Comparison of ENCODE assay signal across 14 cellular contexts in the genomic region with DNA sequence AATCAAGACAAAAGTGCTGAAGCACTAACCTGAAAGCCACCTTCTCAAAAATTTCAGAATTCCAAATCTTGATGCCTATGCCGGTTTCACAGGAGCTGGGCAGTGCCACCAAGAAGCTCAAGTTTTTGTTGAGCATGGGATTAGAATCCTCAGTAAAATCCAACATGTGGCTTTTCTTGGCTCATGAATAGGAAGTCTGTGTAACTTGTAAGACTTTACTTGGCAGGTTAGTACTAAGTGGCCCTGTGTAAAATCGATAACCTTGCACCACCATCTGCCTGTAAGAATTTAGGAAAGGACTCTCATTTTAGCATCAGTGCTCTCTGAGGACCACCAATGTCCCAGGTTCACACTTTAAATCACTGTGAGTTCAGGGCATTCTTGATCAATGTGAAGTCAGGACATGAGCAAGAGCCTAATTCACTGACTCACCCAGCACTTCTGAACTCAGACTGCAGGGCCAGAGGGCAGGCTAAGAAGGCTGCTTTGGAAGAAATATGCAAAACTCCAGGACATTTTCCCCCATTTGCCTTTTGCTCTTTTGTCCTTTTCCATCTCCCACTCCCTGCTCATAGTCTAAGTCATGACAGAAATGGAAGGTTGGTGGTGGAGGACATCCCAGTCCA.
DNase-seq lines count a peak whose midpoint lies in the region; ATAC-seq and TF ChIP-seq lines count a peak whose summit lies in the region.
"Had no signal": no experiment of that assay in that cellular context is flagged by ENCODE, and none has a peak within 500 bp of the region (broad histone marks: within the 10 kb centered on the region; RNA-seq: fewer than 3 reads in every experiment).

No MANE protein-coding gene starts in this region.

- H3K27me3 ChIP-seq in brain microvascular endothelial cell (replicated peaks) (no peaks in the 10 kb centered on the region), kidney epithelial cell (ENCODE audit: control insufficient read depth, insufficient read depth, low read length) (no peaks in the 10 kb centered on the region), transverse colon (no peaks in the 10 kb centered on the region)
- H3K27me3 ChIP-seq: colonic mucosa, hepatocyte had no signal

- ATAC-seq in HG02884 (IDR thresholded peaks at IDR 0.05; ENCODE audit: unreplicated experiment): no peak
- ATAC-seq: psoas muscle had no signal

- no peak for TF ChIP-seq POLR2A in transverse colon (IDR thresholded peaks at IDR 0.05)

- no peaks in the 10 kb centered on the region for H3K4me1 ChIP-seq in transverse colon
- H3K4me1 ChIP-seq: colonic mucosa, psoas muscle had no signal

- TF ChIP-seq EP300 in transverse colon (IDR thresholded peaks at IDR 0.05; ENCODE audit: low read depth): no peak

- TF ChIP-seq CTCF in brain microvascular endothelial cell (IDR thresholded peaks at IDR 0.05; ENCODE audit: low read depth, low read length, missing control alignments) (peak; percentile 12), kidney epithelial cell (IDR thresholded peaks at IDR 0.05; ENCODE audit: insufficient read depth, low read length, poor library complexity, severe bottlenecking) (no peak), transverse colon (IDR thresholded peaks at IDR 0.05) (no peak)

- 71 to 90% methylated on average over 1 to 2 of the region's 2 CpGs for WGBS in transverse colon (ENCODE audit: low coverage in 1 of 2), 2 donors

- in situ Hi-C loops in brain microvascular endothelial cell (cut with HindIII; ENCODE audit: low pct_ligation_motif_present, low sequenced_read_pairs) (no loop called here), transverse colon (cut with MboI; ENCODE audit: low pct_ligation_motif_present in 1 of 4, low pct_unique_long_range_greater_than_20kb in 1 of 4, low sequenced_read_pairs in 3 of 4) (no loop called here)

- no peak overlapping the region for H3K4me3 ChIP-seq in brain microvascular endothelial cell (ENCODE audit: low read depth, low read length)
- H3K4me3 ChIP-seq in kidney epithelial cell (ENCODE audit: low read depth, low read length): no peak overlapping the region
- no peak overlapping the region for H3K4me3 ChIP-seq in transverse colon
- H3K4me3 ChIP-seq: colonic mucosa, hepatocyte, psoas muscle had no signal

- intact Hi-C loops in transverse colon (cut with DNase I; ENCODE audit: low total_unique reads): no loop called here

- H3K9me3 ChIP-seq in transverse colon: no peaks in the 10 kb centered on the region
- H3K9me3 ChIP-seq: colonic mucosa, psoas muscle had no signal

- H3K36me3 ChIP-seq in brain microvascular endothelial cell (replicated peaks): no peaks in the 10 kb centered on the region
- no peaks in the 10 kb centered on the region for H3K36me3 ChIP-seq in kidney epithelial cell (ENCODE audit: control insufficient read depth, insufficient read depth, low read length)
- H3K36me3 ChIP-seq in transverse colon: no peaks in the 10 kb centered on the region
- H3K36me3 ChIP-seq: colonic mucosa had no signal

- peak; percentile 10 for DNase-seq in A172 (ENCODE audit: low spot score)
- DNase-seq in HS-5 (ENCODE audit: low read depth): peak; percentile 63
- DNase-seq in brain microvascular endothelial cell: peak; percentile 47
- DNase-seq in kidney epithelial cell (ENCODE audit: low read depth): peak; percentile 26
- DNase-seq in transverse colon: no peak
- DNase-seq in NCI-H82 treated with DMSO at 0.1 percent for 48 hours (lab: John Stamatoyannopoulos, UW; ENCODE audit: unreplicated experiment): no peak
- no peak for DNase-seq in mucosa of gallbladder (ENCODE audit: low spot score)
- DNase-seq: AML-193, colonic mucosa, psoas muscle, Right ventricle myocardium superior had no signal

- H3K27ac ChIP-seq in brain microvascular endothelial cell (no peak overlapping the region), transverse colon (no peak overlapping the region)
- H3K27ac ChIP-seq: colonic mucosa, hepatocyte, HL-60, psoas muscle had no signal

Comparison
In these comparisons a context has a peak if more than half of its experiments do, and no peak if none do; other contexts are left out.
1. DNase-seq: peak in A172 (single experiment), HS-5 (single experiment), brain microvascular endothelial cell (single experiment) and kidney epithelial cell (single experiment); none in transverse colon (single experiment), NCI-H82 treated with DMSO at 0.1 percent for 48 hours (single experiment) and mucosa of gallbladder (single experiment).